Comparison of ENCODE assay signal across 34 cellular contexts in the genomic region with DNA sequence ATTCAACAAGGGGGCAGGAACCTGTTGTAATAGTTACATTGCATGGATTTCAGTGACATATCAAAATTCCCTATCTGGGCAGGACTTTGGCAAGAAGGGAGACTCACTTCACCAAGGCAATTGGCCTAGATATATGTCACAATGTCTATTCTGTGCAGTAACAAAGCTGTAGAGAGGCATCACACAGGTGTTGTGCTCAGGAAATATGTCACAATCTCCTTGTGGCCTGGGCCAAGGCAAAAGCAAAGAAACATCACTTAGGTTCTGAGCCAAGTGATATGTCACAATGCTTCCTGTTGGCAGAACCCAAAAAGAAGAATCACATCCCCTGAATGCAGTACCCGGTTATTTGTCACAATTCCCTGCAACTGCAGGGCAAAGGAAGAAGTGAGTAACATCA.
"Had no signal": no experiment of that assay in that cellular context is flagged by ENCODE, and none has a peak within 500 bp of the region (broad histone marks: within the 10 kb centered on the region; RNA-seq: fewer than 3 reads in every experiment).

No MANE protein-coding gene starts in this region.

- H3K36me3 ChIP-seq: MG63 had no signal

- H3K4me3 ChIP-seq: MG63 had no signal

- DNase-seq: Karpas-422, Kasumi-1, KG1, MG63, MM.1S, MV-4-11, NCI-H1048, NCI-H1092, NCI-H1092 treated with DMSO at 0.1 percent for 48 hours, NCI-H1105, NCI-H1105 treated with DMSO at 0.1 percent for 48 hours, NCI-H1417, NCI-H1417 treated with DMSO at 0.1 percent for 48 hours, NCI-H1436, NCI-H1436 treated with DMSO at 0.1 percent for 48 hours, NCI-H146, NCI-H1694, NCI-H1694 treated with DMSO at 0.1 percent for 48 hours, NCI-H187, NCI-H187 treated with DMSO at 0.1 percent for 48 hours, NCI-H1930, NCI-H2029, NCI-H2029 treated with DMSO at 0.1 percent for 48 hours, NCI-H2081, NCI-H2107, NCI-H2171, NCI-H2171 treated with DMSO at 0.1 percent for 48 hours, NCI-H2227 treated with DMSO at 0.1 percent for 48 hours, NCI-H226, NCI-H345, NCI-H446, NCI-H446 treated with DMSO at 0.1 percent for 48 hours, NCI-H510A had no signal

- H3K9me3 ChIP-seq: MG63 had no signal

- H3K27me3 ChIP-seq: MG63 had no signal

- H3K27ac ChIP-seq: KMS-11 had no signal
